17 cellular contexts compared by ENCODE assay signal in the genomic region with DNA sequence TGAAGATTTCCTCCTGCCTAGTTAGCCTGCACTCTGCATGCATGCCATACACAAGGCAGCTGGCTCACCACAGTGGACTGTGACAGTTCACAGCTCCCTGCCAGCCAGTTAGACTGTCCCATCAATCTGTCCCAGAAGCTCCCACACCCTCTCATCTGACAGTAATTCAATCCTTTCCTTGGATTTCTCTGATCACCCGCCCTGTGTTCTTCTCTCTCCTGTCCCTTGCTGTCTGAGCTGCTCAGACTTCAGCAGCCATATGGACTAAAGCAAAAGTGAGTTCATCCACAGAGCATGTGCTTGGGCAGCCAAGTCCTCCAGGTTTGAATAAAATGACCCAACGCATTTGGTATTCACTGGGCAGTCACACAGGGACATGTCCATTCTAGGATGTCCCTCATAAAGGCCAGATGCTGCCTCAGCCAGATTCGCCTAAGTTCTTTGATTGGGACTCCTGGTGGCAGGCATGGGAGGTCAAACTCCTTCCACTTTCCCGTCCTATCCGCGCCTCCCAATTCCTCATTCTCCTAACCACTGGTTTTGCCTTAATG. TPM values are rescaled to one million over a fixed set of nuclear protein-coding genes. Genes with fewer than 3 reads are reported as not detected.
DNase-seq lines count a peak whose midpoint lies in the region.
"Had no signal": no experiment of that assay in that cellular context is flagged by ENCODE, and none has a peak within 500 bp of the region (broad histone marks: within the 10 kb centered on the region; RNA-seq: fewer than 3 reads in every experiment).

No MANE protein-coding gene starts in this region.

- H3K36me3 ChIP-seq in SJCRH30: no peaks in the 10 kb centered on the region
- H3K36me3 ChIP-seq: thyroid gland had no signal

- H3K4me1 ChIP-seq in SJCRH30: peaks cover 15% of the 10 kb centered on the region; the same call in 1 of the 2 replicates
- H3K4me1 ChIP-seq: thyroid gland had no signal

- H3K27me3 ChIP-seq in SJCRH30: no peaks in the 10 kb centered on the region
- H3K27me3 ChIP-seq: thyroid gland had no signal

- no peaks in the 10 kb centered on the region for H3K9me3 ChIP-seq in SJCRH30 (replicated peaks)
- H3K9me3 ChIP-seq: thyroid gland had no signal

- no peak overlapping the region for H3K4me3 ChIP-seq in SJCRH30
- H3K4me3 ChIP-seq: thyroid gland had no signal

- H3K27ac ChIP-seq in SJCRH30: no peak overlapping the region
- H3K27ac ChIP-seq: thyroid gland had no signal

- intact Hi-C loops in head of caudate nucleus (cut with DNase I): no loop called here
- intact Hi-C loops in posterior cingulate gyrus (cut with DNase I): no loop called here

- in situ Hi-C loops in ACHN (cut with HindIII; ENCODE audit: low pct_ligation_motif_present, low pct_unique_long_range_greater_than_20kb, low sequenced_read_pairs): no loop called here

- peak; percentile 15 for DNase-seq in EH (ENCODE audit: low read depth)
- DNase-seq in SJCRH30: peak; percentile 5 to 12
- peak; percentile 19 to 87 (median 70) for DNase-seq in head of caudate nucleus
- DNase-seq in posterior cingulate gyrus: peak in 8 of 10 donors; percentile 19 to 95 (median 58)
- no peak for DNase-seq in stimulated activated naive CD4-positive, alpha-beta T cell treated with Interleukin-2 at 50 U/mL for 16 hours (lab: John Stamatoyannopoulos, UW)
- no peak for DNase-seq in ACHN
- no peak for DNase-seq in T-helper 2 cell
- DNase-seq: activated CD4-positive, alpha-beta T cell treated with anti-CD3 and anti-CD28 coated beads, Interleukin-2, amount 50 U/mL, for 4 hours; activated naive CD8-positive, alpha-beta T cell treated with anti-CD3 and anti-CD28 coated beads for 36 hours; activated T-cell treated with anti-CD3 and anti-CD28 coated beads, Interleukin-2, amount 50 U/mL, for 4 hours; central memory CD4-positive, alpha-beta T cell; NCI-H187 treated with DMSO at 0.1 percent for 48 hours; NCI-H526; OCI-M1; small intestine; thyroid gland had no signal

RNA-seq across cellular contexts. Expression of gene ZBTB44, which starts 54.5 kb away (rescaled TPM):
- total RNA-seq in SJCRH30 (2014; rRNA removed; shearing (Covaris generic)): 29.7 and 30.3 TPM in 2 replicates

RNA-seq across cellular contexts. Expression of gene ADAMTS8, which starts 59.2 kb away (rescaled TPM):
- 0.05 TPM in 1 of 2 replicates, not detected in the other for total RNA-seq in SJCRH30 (2014; rRNA removed; shearing (Covaris generic))
- total RNA-seq: activated naive CD8-positive, alpha-beta T cell treated with anti-CD3 and anti-CD28 coated beads for 36 hours; lung microvascular endothelial cell had no signal

Comparison
In these comparisons a context has a peak if more than half of its experiments do, and no peak if none do; other contexts are left out.
1. DNase-seq: peak in EH (single experiment), SJCRH30 (2 of 2), head of caudate nucleus (42 of 42) and posterior cingulate gyrus (8 of 10); none in stimulated activated naive CD4-positive, alpha-beta T cell treated with Interleukin-2 at 50 U/mL for 16 hours (single experiment), ACHN (single experiment) and T-helper 2 cell (0 of 5).